ENCODE assay signal across 1 cellular context in the genomic region with DNA sequence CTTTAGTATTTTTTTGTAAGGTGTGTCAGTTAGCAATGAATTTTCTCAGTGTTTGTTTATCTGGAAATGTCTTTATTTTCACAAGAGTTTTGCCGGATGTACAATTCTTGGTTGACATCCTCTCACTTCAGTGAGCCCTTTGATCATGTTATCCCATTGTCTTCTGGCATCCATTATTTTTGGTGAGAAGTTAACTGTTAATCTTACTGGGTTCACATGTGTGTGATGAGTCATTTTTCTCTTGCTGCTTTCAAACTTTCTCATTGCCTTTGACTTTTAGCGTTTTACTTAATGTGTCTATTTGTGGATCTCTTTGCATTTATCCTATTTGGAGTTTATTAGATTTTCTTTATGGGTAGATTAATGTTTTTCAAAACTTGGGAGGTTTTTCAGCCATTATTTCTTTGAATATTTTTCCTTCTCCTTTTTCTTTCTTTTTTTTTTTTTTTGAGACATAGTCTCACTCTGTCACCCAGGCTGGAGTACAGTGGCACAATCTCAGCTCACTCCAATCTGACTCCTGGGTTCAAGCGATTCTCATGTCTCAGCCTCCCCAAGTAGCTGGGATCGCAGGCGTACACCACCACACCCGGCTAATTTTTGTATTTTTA.
A peak's percentile ranks its signal among the peaks of the same experiment; 100 is the strongest.
TF ChIP-seq lines count a peak whose summit lies in the region.

No MANE protein-coding gene starts in this region.

TF ChIP-seq in K562, 482 proteins besides CTCF, POLR2A, EP300 and RAD21 (continued from another document and continues in another):
- no peak for TF ChIP-seq ARHGAP35 (IDR thresholded peaks at IDR 0.05; ENCODE audit: partially characterized antibody)
- no peak for TF ChIP-seq STAT5A (IDR thresholded peaks at IDR 0.05; ENCODE audit: borderline replicate concordance, low read length)
- no peak for TF ChIP-seq ZNF217 (CRISPR knock-in tag; IDR thresholded peaks at IDR 0.05)
- no peak for TF ChIP-seq FOXK1 (CRISPR knock-in tag; IDR thresholded peaks at IDR 0.05; ENCODE audit: borderline replicate concordance)
- TF ChIP-seq ZNF77 (CRISPR knock-in tag; IDR thresholded peaks at IDR 0.05): no peak
- TF ChIP-seq, protein P1, sequence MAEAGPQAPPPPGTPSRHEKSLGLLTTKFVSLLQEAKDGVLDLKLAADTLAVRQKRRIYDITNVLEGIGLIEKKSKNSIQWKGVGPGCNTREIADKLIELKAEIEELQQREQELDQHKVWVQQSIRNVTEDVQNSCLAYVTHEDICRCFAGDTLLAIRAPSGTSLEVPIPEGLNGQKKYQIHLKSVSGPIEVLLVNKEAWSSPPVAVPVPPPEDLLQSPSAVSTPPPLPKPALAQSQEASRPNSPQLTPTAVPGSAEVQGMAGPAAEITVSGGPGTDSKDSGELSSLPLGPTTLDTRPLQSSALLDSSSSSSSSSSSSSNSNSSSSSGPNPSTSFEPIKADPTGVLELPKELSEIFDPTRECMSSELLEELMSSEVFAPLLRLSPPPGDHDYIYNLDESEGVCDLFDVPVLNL (CRISPR knock-in tag; IDR thresholded peaks at IDR 0.05; ENCODE audit: low read depth): no peak
- peak; percentile 52 for TF ChIP-seq SMARCE1 (IDR thresholded peaks at IDR 0.05)
- TF ChIP-seq CC2D1A (IDR thresholded peaks at IDR 0.05): no peak
- no peak for TF ChIP-seq FUS (optimal IDR thresholded peaks at IDR 0.05; ENCODE audit: low read depth, low read length)
- no peak for TF ChIP-seq ZNF766 (CRISPR knock-in tag; conservative IDR thresholded peaks at IDR 0.05)
- TF ChIP-seq RUNX1 (IDR thresholded peaks at IDR 0.05; ENCODE audit: low read depth): no peak
- TF ChIP-seq, protein P2, sequence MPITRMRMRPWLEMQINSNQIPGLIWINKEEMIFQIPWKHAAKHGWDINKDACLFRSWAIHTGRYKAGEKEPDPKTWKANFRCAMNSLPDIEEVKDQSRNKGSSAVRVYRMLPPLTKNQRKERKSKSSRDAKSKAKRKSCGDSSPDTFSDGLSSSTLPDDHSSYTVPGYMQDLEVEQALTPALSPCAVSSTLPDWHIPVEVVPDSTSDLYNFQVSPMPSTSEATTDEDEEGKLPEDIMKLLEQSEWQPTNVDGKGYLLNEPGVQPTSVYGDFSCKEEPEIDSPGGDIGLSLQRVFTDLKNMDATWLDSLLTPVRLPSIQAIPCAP (CRISPR knock-in tag; IDR thresholded peaks at IDR 0.05; ENCODE audit: borderline replicate concordance): no peak
- no peak for TF ChIP-seq TGIF2 (CRISPR knock-in tag; IDR thresholded peaks at IDR 0.05)
- no peak for TF ChIP-seq ZNF551 (CRISPR knock-in tag; IDR thresholded peaks at IDR 0.05)
- TF ChIP-seq MEIS2 (IDR thresholded peaks at IDR 0.05; ENCODE audit: partially characterized antibody): no peak
- TF ChIP-seq, protein P3, sequence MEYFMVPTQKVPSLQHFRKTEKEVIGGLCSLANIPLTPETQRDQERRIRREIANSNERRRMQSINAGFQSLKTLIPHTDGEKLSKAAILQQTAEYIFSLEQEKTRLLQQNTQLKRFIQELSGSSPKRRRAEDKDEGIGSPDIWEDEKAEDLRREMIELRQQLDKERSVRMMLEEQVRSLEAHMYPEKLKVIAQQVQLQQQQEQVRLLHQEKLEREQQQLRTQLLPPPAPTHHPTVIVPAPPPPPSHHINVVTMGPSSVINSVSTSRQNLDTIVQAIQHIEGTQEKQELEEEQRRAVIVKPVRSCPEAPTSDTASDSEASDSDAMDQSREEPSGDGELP (CRISPR knock-in tag; IDR thresholded peaks at IDR 0.05; ENCODE audit: borderline replicate concordance): peak; percentile 79; the same call in 1 of the 2 replicates
- 0 out of 2 replicates have a peak, but pooled peaks have one; percentile 37 for TF ChIP-seq MIER1 (IDR thresholded peaks at IDR 0.05; ENCODE audit: low read depth)
- TF ChIP-seq ZNF124 (CRISPR knock-in tag; IDR thresholded peaks at IDR 0.05): no peak
- no peak for TF ChIP-seq NFIC (IDR thresholded peaks at IDR 0.05)
- no peak for TF ChIP-seq ZNF445 (CRISPR knock-in tag; IDR thresholded peaks at IDR 0.05; ENCODE audit: low read depth)
- TF ChIP-seq SMARCA5 (IDR thresholded peaks at IDR 0.05): no peak
- no peak for TF ChIP-seq NEUROD1 (IDR thresholded peaks at IDR 0.05; ENCODE audit: borderline replicate concordance, low read depth, low read length, partially characterized antibody)
- no peak for TF ChIP-seq BRF1 (IDR thresholded peaks at IDR 0.05; ENCODE audit: borderline replicate concordance, extremely low read depth, insufficient read length)
- no peak for TF ChIP-seq SMC3 (conservative IDR thresholded peaks at IDR 0.05; ENCODE audit: insufficient read depth, low read depth, low read length)
- TF ChIP-seq, protein P4, sequence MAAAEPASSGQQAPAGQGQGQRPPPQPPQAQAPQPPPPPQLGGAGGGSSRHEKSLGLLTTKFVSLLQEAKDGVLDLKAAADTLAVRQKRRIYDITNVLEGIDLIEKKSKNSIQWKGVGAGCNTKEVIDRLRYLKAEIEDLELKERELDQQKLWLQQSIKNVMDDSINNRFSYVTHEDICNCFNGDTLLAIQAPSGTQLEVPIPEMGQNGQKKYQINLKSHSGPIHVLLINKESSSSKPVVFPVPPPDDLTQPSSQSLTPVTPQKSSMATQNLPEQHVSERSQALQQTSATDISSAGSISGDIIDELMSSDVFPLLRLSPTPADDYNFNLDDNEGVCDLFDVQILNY (CRISPR knock-in tag; IDR thresholded peaks at IDR 0.05): no peak
- TF ChIP-seq MBD2 (IDR thresholded peaks at IDR 0.05; ENCODE audit: borderline replicate concordance, low read depth): no peak
- TF ChIP-seq, protein P5, sequence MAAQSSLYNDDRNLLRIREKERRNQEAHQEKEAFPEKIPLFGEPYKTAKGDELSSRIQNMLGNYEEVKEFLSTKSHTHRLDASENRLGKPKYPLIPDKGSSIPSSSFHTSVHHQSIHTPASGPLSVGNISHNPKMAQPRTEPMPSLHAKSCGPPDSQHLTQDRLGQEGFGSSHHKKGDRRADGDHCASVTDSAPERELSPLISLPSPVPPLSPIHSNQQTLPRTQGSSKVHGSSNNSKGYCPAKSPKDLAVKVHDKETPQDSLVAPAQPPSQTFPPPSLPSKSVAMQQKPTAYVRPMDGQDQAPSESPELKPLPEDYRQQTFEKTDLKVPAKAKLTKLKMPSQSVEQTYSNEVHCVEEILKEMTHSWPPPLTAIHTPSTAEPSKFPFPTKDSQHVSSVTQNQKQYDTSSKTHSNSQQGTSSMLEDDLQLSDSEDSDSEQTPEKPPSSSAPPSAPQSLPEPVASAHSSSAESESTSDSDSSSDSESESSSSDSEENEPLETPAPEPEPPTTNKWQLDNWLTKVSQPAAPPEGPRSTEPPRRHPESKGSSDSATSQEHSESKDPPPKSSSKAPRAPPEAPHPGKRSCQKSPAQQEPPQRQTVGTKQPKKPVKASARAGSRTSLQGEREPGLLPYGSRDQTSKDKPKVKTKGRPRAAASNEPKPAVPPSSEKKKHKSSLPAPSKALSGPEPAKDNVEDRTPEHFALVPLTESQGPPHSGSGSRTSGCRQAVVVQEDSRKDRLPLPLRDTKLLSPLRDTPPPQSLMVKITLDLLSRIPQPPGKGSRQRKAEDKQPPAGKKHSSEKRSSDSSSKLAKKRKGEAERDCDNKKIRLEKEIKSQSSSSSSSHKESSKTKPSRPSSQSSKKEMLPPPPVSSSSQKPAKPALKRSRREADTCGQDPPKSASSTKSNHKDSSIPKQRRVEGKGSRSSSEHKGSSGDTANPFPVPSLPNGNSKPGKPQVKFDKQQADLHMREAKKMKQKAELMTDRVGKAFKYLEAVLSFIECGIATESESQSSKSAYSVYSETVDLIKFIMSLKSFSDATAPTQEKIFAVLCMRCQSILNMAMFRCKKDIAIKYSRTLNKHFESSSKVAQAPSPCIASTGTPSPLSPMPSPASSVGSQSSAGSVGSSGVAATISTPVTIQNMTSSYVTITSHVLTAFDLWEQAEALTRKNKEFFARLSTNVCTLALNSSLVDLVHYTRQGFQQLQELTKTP (IDR thresholded peaks at IDR 0.05; ENCODE audit: low read depth in 1 of 2, partially characterized antibody in 2 of 2): peak in 1 of 2 experiments; percentile 65
- TF ChIP-seq, protein P6, sequence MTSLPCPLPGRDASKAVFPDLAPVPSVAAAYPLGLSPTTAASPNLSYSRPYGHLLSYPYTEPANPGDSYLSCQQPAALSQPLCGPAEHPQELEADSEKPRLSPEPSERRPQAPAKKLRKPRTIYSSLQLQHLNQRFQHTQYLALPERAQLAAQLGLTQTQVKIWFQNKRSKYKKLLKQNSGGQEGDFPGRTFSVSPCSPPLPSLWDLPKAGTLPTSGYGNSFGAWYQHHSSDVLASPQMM (CRISPR knock-in tag; IDR thresholded peaks at IDR 0.05): no peak
- no peak for TF ChIP-seq KDM2B (CRISPR knock-in tag; IDR thresholded peaks at IDR 0.05)
- TF ChIP-seq ZNF316 (IDR thresholded peaks at IDR 0.05): no peak
- no peak for TF ChIP-seq KAT2B (IDR thresholded peaks at IDR 0.05; ENCODE audit: low read depth, low read length)
- TF ChIP-seq ZNF780A (CRISPR knock-in tag; IDR thresholded peaks at IDR 0.05): no peak
- no peak for TF ChIP-seq PURB (CRISPR knock-in tag; IDR thresholded peaks at IDR 0.05; ENCODE audit: low read depth)
- no peak for TF ChIP-seq NR3C1 (CRISPR knock-in tag; IDR thresholded peaks at IDR 0.05)
- TF ChIP-seq ZNF668 (CRISPR knock-in tag; IDR thresholded peaks at IDR 0.05): no peak
- TF ChIP-seq, protein P7, sequence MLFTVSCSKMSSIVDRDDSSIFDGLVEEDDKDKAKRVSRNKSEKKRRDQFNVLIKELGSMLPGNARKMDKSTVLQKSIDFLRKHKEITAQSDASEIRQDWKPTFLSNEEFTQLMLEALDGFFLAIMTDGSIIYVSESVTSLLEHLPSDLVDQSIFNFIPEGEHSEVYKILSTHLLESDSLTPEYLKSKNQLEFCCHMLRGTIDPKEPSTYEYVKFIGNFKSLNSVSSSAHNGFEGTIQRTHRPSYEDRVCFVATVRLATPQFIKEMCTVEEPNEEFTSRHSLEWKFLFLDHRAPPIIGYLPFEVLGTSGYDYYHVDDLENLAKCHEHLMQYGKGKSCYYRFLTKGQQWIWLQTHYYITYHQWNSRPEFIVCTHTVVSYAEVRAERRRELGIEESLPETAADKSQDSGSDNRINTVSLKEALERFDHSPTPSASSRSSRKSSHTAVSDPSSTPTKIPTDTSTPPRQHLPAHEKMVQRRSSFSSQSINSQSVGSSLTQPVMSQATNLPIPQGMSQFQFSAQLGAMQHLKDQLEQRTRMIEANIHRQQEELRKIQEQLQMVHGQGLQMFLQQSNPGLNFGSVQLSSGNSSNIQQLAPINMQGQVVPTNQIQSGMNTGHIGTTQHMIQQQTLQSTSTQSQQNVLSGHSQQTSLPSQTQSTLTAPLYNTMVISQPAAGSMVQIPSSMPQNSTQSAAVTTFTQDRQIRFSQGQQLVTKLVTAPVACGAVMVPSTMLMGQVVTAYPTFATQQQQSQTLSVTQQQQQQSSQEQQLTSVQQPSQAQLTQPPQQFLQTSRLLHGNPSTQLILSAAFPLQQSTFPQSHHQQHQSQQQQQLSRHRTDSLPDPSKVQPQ (CRISPR knock-in tag; IDR thresholded peaks at IDR 0.05; ENCODE audit: borderline replicate concordance): no peak
- TF ChIP-seq, protein P8, sequence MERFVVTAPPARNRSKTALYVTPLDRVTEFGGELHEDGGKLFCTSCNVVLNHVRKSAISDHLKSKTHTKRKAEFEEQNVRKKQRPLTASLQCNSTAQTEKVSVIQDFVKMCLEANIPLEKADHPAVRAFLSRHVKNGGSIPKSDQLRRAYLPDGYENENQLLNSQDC (CRISPR knock-in tag; IDR thresholded peaks at IDR 0.05): no peak
- TF ChIP-seq ZNF644 (tag; IDR thresholded peaks at IDR 0.05; ENCODE audit: low read depth): no peak
- TF ChIP-seq, protein P9, sequence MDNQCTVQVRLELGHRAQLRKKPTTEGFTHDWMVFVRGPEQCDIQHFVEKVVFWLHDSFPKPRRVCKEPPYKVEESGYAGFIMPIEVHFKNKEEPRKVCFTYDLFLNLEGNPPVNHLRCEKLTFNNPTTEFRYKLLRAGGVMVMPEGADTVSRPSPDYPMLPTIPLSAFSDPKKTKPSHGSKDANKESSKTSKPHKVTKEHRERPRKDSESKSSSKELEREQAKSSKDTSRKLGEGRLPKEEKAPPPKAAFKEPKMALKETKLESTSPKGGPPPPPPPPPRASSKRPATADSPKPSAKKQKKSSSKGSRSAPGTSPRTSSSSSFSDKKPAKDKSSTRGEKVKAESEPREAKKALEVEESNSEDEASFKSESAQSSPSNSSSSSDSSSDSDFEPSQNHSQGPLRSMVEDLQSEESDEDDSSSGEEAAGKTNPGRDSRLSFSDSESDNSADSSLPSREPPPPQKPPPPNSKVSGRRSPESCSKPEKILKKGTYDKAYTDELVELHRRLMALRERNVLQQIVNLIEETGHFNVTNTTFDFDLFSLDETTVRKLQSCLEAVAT (IDR thresholded peaks at IDR 0.05): 0 out of 4 replicates have a peak, but pooled peaks of 1 of the 2 experiments have one; percentile 56
- TF ChIP-seq, protein P10, sequence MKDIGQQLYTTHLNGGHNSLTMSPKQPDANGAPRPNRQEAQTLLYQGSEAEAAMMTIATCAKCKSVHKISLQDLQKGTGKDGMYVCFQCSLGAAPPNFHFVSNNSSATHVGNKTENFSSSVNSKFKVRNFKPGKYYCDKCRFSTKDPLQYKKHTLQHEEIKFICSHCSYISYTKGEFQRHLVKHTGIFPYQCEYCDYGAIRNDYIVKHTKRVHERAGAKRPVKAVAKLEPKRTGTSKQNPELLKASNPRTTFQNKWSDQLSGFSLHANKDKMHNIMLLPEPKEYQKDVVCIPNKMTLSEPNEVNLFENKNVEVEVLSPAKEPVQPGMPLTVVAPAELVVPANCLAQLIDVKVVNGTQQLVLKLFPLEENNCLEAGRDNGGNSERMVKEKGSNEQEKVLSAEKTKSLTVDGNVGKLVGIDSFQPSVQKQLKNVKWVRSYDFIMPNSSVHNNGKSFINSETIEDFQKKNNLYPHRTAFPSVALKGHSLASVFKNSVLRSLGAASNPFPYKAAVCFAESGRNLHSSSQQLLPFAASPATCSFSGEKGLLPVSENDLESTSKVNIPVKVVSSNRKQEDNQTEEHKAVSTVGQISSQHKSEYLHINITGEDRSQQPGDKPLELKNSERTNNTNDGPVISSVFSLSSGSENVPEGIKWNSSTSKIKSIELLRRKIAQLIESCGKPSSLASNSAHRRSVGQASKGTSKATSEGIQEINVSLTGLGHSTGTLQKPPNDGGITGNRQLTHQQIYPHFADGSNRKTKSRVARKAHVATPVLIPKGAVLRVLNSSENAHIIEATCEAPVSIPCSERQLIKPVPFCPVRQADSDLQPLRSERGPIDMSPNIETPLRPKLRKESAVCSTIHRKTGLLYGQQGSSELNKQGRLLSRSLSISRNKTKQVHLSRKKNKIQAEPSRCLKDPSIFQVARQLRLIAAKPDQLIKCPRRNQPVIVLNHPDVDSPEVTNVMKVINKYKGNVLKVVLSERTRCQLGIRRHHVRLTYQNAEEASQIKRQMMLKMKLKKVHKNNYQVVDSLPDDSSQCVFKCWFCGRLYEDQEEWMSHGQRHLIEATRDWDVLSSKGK (CRISPR knock-in tag; IDR thresholded peaks at IDR 0.05): no peak
- no peak for TF ChIP-seq RBBP5 (IDR thresholded peaks at IDR 0.05; ENCODE audit: borderline replicate concordance, insufficient read depth, low read length, poor library complexity, severe bottlenecking)
- no peak for TF ChIP-seq MEF2A (IDR thresholded peaks at IDR 0.05; ENCODE audit: control insufficient read depth, low read depth, low read length)
- no peak for TF ChIP-seq SOX6 (IDR thresholded peaks at IDR 0.05)
- no peak for TF ChIP-seq ZNF165 (CRISPR knock-in tag; IDR thresholded peaks at IDR 0.05; ENCODE audit: borderline replicate concordance)
